1 cellular context compared by ENCODE assay signal in the genomic region with DNA sequence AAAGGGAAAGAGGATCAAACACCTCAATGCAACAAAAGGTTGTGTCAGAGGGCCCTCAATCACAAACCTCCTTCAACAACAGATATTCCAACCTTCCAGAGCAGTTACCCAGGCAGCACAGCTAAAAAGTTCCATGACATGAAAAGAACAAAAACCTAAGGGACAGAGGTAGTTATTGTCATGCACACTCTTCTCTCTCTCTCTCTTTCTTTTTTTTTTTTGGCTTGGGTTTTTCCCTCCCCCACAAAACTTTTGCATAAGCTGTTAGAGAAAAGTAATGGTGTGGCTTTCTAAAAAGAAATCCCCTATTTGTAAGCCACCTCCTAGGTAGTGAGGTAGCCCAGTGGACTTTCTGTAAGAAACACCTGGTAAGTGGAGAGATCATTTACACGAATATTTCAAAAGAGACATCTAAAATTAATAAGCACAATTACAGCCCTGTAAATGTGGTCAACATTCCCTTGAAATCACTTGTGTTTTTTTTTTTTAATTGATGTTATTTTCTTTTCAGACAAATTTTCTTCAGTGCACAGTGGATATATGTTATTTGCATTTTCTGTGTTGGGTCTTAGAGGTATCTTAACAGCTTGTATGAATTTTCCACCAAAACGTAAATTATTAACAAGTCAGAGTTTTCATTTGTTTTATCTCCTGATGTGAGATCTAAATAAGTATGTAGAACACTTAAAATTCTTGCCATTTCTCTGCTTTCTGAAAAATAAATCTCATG.
TF ChIP-seq lines count a peak whose summit lies in the region.

No MANE protein-coding gene starts in this region.

TF ChIP-seq in GM12878, 131 proteins besides CTCF, POLR2A, EP300 and RAD21 (continued from another document):
- peak; percentile 41 for TF ChIP-seq RELA (IDR thresholded peaks at IDR 0.05; ENCODE audit: borderline replicate concordance, partially characterized antibody)
- TF ChIP-seq RFX5 (IDR thresholded peaks at IDR 0.05; ENCODE audit: low read depth, low read length): no peak
- peak; percentile 43; the same call in 1 of the 2 replicates for TF ChIP-seq FOXM1 (IDR thresholded peaks at IDR 0.05; ENCODE audit: low read depth, low read length)
- peak in 1 of 2 experiments; percentile 31; a peak in 2 of 4 replicates for TF ChIP-seq IKZF2 (IDR thresholded peaks at IDR 0.05)
- peak; percentile 31; the same call in 1 of the 2 replicates for TF ChIP-seq MTA2 (IDR thresholded peaks at IDR 0.05; ENCODE audit: low read depth)
- TF ChIP-seq, protein P1, sequence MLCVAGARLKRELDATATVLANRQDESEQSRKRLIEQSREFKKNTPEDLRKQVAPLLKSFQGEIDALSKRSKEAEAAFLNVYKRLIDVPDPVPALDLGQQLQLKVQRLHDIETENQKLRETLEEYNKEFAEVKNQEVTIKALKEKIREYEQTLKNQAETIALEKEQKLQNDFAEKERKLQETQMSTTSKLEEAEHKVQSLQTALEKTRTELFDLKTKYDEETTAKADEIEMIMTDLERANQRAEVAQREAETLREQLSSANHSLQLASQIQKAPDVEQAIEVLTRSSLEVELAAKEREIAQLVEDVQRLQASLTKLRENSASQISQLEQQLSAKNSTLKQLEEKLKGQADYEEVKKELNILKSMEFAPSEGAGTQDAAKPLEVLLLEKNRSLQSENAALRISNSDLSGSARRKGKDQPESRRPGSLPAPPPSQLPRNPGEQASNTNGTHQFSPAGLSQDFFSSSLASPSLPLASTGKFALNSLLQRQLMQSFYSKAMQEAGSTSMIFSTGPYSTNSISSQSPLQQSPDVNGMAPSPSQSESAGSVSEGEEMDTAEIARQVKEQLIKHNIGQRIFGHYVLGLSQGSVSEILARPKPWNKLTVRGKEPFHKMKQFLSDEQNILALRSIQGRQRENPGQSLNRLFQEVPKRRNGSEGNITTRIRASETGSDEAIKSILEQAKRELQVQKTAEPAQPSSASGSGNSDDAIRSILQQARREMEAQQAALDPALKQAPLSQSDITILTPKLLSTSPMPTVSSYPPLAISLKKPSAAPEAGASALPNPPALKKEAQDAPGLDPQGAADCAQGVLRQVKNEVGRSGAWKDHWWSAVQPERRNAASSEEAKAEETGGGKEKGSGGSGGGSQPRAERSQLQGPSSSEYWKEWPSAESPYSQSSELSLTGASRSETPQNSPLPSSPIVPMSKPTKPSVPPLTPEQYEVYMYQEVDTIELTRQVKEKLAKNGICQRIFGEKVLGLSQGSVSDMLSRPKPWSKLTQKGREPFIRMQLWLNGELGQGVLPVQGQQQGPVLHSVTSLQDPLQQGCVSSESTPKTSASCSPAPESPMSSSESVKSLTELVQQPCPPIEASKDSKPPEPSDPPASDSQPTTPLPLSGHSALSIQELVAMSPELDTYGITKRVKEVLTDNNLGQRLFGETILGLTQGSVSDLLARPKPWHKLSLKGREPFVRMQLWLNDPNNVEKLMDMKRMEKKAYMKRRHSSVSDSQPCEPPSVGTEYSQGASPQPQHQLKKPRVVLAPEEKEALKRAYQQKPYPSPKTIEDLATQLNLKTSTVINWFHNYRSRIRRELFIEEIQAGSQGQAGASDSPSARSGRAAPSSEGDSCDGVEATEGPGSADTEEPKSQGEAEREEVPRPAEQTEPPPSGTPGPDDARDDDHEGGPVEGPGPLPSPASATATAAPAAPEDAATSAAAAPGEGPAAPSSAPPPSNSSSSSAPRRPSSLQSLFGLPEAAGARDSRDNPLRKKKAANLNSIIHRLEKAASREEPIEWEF (IDR thresholded peaks at IDR 0.05; ENCODE audit: insufficient replicate concordance, low read depth, low read length): no peak
- TF ChIP-seq, protein P2, sequence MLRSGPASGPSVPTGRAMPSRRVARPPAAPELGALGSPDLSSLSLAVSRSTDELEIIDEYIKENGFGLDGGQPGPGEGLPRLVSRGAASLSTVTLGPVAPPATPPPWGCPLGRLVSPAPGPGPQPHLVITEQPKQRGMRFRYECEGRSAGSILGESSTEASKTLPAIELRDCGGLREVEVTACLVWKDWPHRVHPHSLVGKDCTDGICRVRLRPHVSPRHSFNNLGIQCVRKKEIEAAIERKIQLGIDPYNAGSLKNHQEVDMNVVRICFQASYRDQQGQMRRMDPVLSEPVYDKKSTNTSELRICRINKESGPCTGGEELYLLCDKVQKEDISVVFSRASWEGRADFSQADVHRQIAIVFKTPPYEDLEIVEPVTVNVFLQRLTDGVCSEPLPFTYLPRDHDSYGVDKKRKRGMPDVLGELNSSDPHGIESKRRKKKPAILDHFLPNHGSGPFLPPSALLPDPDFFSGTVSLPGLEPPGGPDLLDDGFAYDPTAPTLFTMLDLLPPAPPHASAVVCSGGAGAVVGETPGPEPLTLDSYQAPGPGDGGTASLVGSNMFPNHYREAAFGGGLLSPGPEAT (IDR thresholded peaks at IDR 0.05; ENCODE audit: low read depth): peak; percentile 59; the same call in 1 of the 2 replicates
- TF ChIP-seq JUND (IDR thresholded peaks at IDR 0.05; ENCODE audit: low read depth, low read length): no peak
- peak; percentile 51; the same call in 1 of the 3 replicates for TF ChIP-seq POU2F2 (IDR thresholded peaks at IDR 0.05; ENCODE audit: borderline replicate concordance, low read depth, low read length)
- TF ChIP-seq, protein P3, sequence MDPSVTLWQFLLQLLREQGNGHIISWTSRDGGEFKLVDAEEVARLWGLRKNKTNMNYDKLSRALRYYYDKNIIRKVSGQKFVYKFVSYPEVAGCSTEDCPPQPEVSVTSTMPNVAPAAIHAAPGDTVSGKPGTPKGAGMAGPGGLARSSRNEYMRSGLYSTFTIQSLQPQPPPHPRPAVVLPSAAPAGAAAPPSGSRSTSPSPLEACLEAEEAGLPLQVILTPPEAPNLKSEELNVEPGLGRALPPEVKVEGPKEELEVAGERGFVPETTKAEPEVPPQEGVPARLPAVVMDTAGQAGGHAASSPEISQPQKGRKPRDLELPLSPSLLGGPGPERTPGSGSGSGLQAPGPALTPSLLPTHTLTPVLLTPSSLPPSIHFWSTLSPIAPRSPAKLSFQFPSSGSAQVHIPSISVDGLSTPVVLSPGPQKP (IDR thresholded peaks at IDR 0.05; ENCODE audit: low read depth, low read length): no peak
